Comparison of ENCODE assay signal across 32 cellular contexts in genomic region chr14:86782092-86782580, GRCh38.
"Had no signal": no experiment of that assay in that cellular context is flagged by ENCODE, and none has a peak within 500 bp of the region (broad histone marks: within the 10 kb centered on the region; RNA-seq: fewer than 3 reads in every experiment).

No MANE protein-coding gene starts in this region.

- FAIRE-seq: endometrium, endothelial cell of umbilical vein, frontal cortex had no signal

- H3K9me3 ChIP-seq: ascending aorta, breast epithelium, colonic mucosa, esophagus squamous epithelium had no signal

- H3K4me1 ChIP-seq: ascending aorta, breast epithelium, colonic mucosa, esophagus squamous epithelium had no signal

- H3K27me3 ChIP-seq: ascending aorta, breast epithelium, cardiac muscle cell, colonic mucosa, esophagus squamous epithelium had no signal

- ATAC-seq: activated CD4-positive, alpha-beta T cell treated with anti-CD3 and anti-CD28 coated beads for 36 hours; activated CD8-positive, alpha-beta memory T cell treated with anti-CD3 and anti-CD28 coated beads, Interleukin-2, amount 10 ng/mL, durations not matched to agents 7 days and 5 days; activated CD8-positive, alpha-beta T cell treated with anti-CD3 and anti-CD28 coated beads, Interleukin-2, amount 10 ng/mL, durations not matched to agents 7 days and 5 days; activated naive CD8-positive, alpha-beta T cell treated with anti-CD3 and anti-CD28 coated beads, Interleukin-2, amount 50 U/mL, for 24 hours had no signal

- H3K36me3 Mint-ChIP-seq: activated CD4-positive, alpha-beta memory T cell treated with anti-CD3 and anti-CD28 coated beads for 36 hours; activated CD8-positive, alpha-beta memory T cell treated with anti-CD3 and anti-CD28 coated beads, Interleukin-2, amount 10 ng/mL, durations not matched to agents 7 days and 5 days; activated naive CD4-positive, alpha-beta T cell treated with anti-CD3 and anti-CD28 coated beads, Interleukin-2, amount 50 U/mL, for 24 hours; activated naive CD8-positive, alpha-beta T cell treated with anti-CD3 and anti-CD28 coated beads for 36 hours; brain had no signal

- H3K27ac Mint-ChIP-seq: activated CD4-positive, alpha-beta memory T cell treated with anti-CD3 and anti-CD28 coated beads for 36 hours; activated CD4-positive, alpha-beta T cell treated with anti-CD3 and anti-CD28 coated beads for 36 hours; activated CD4-positive, alpha-beta T cell treated with anti-CD3 and anti-CD28 coated beads, Interleukin-2, amount 10 ng/mL, durations not matched to agents 24 days and 14 days; activated CD8-positive, alpha-beta memory T cell treated with anti-CD3 and anti-CD28 coated beads, Interleukin-2, amount 10 ng/mL, durations not matched to agents 7 days and 5 days; activated CD8-positive, alpha-beta T cell treated with anti-CD3 and anti-CD28 coated beads, Interleukin-2, amount 10 ng/mL, durations not matched to agents 7 days and 5 days; activated naive CD4-positive, alpha-beta T cell treated with anti-CD3 and anti-CD28 coated beads for 36 hours; activated naive CD4-positive, alpha-beta T cell treated with anti-CD3 and anti-CD28 coated beads, Interleukin-2, amount 50 U/mL, for 24 hours; activated naive CD8-positive, alpha-beta T cell treated with anti-CD3 and anti-CD28 coated beads for 36 hours; activated naive CD8-positive, alpha-beta T cell treated with anti-CD3 and anti-CD28 coated beads, Interleukin-2, amount 50 U/mL, for 24 hours; activated T-helper 1 cell treated with anti-CD3 and anti-CD28 coated beads, Interleukin-12 subunit alpha, Interleukin-12 subunit beta, Interleukin-2, Interleukin-4 antibody, amounts not matched to agents 30 ng/mL and 10 ng/mL and 1 ng/mL, durations not matched to agents 14 hours and 24 hours and 36 hours; activated T-helper 2 cell treated with anti-CD3 and anti-CD28 coated beads, Interferon-gamma antibody, Interleukin-2, Interleukin-4, amounts not matched to agents 10 μg/mL and 5 μg/mL and 100 μg/mL, durations not matched to agents 14 hours and 24 hours and 36 hours; brain had no signal

- H3K9me3 Mint-ChIP-seq: brain had no signal

- H3K4me1 Mint-ChIP-seq: activated CD4-positive, alpha-beta T cell treated with anti-CD3 and anti-CD28 coated beads for 36 hours; activated CD4-positive, alpha-beta T cell treated with anti-CD3 and anti-CD28 coated beads, Interleukin-2, amount 10 ng/mL, durations not matched to agents 24 days and 14 days; activated CD8-positive, alpha-beta memory T cell treated with anti-CD3 and anti-CD28 coated beads, Interleukin-2, amount 10 ng/mL, durations not matched to agents 7 days and 5 days; activated naive CD4-positive, alpha-beta T cell treated with anti-CD3 and anti-CD28 coated beads, Interleukin-2, amount 50 U/mL, for 24 hours; activated naive CD8-positive, alpha-beta T cell treated with anti-CD3 and anti-CD28 coated beads for 36 hours; activated naive CD8-positive, alpha-beta T cell treated with anti-CD3 and anti-CD28 coated beads, Interleukin-2, amount 50 U/mL, for 24 hours had no signal

- DNase-seq: activated CD4-positive, alpha-beta memory T cell treated with anti-CD3 and anti-CD28 coated beads for 36 hours; activated CD4-positive, alpha-beta T cell treated with anti-CD3 and anti-CD28 coated beads for 36 hours; activated CD4-positive, alpha-beta T cell treated with anti-CD3 and anti-CD28 coated beads, Interleukin-2, amount 10 ng/mL, durations not matched to agents 24 days and 14 days; activated CD4-positive, CD25-positive, alpha-beta regulatory T cell; activated CD4-positive, CD25-positive, alpha-beta regulatory T cell treated with anti-CD3 and anti-CD28 coated beads, Interleukin-2, amount 50 U/mL, for 72 hours; activated CD8-positive, alpha-beta memory T cell treated with anti-CD3 and anti-CD28 coated beads, Interleukin-2, amount 10 ng/mL, durations not matched to agents 7 days and 5 days; activated CD8-positive, alpha-beta memory T cell treated with anti-CD3 and anti-CD28 coated beads, Interleukin-2, amount 50 U/mL, for 4 hours; activated CD8-positive, alpha-beta T cell treated with anti-CD3 and anti-CD28 coated beads, Interleukin-2, amount 10 ng/mL, durations not matched to agents 7 days and 5 days; activated effector memory CD4-positive, alpha-beta T cell treated with anti-CD3 and anti-CD28 coated beads, Interleukin-2, amount 50 U/mL, for 16 hours; activated naive CD4-positive, alpha-beta T cell treated with anti-CD3 and anti-CD28 coated beads for 36 hours; activated naive CD8-positive, alpha-beta T cell treated with anti-CD3 and anti-CD28 coated beads for 36 hours; activated naive CD8-positive, alpha-beta T cell treated with anti-CD3 and anti-CD28 coated beads, Interleukin-2, amount 50 U/mL, for 24 hours; activated T-cell treated with anti-CD3 and anti-CD28 coated beads, Interleukin-2, amount 50 U/mL, for 1 hour; activated T-cell treated with anti-CD3 and anti-CD28 coated beads, Interleukin-2, amount 50 U/mL, for 48 hours; central memory CD4-positive, alpha-beta T cell; cerebellar nuclear complex; colonic mucosa; effector CD8-positive, alpha-beta T cell; esophagus squamous epithelium; foreskin fibroblast; T-helper 2 cell had no signal

- H3K4me3 ChIP-seq: ascending aorta, breast epithelium, cardiac muscle cell, colonic mucosa, esophagus squamous epithelium had no signal

- H3K27ac ChIP-seq: ascending aorta, breast epithelium, cardiac muscle cell, colonic mucosa, epithelial cell of prostate, esophagus squamous epithelium had no signal

- H3K36me3 ChIP-seq: ascending aorta, breast epithelium, cardiac muscle cell, colonic mucosa, esophagus squamous epithelium had no signal

- H3K27me3 Mint-ChIP-seq: activated CD4-positive, alpha-beta memory T cell treated with anti-CD3 and anti-CD28 coated beads for 36 hours; activated CD4-positive, alpha-beta T cell treated with anti-CD3 and anti-CD28 coated beads for 36 hours; activated CD4-positive, alpha-beta T cell treated with anti-CD3 and anti-CD28 coated beads, Interleukin-2, amount 10 ng/mL, durations not matched to agents 24 days and 14 days; activated CD8-positive, alpha-beta memory T cell treated with anti-CD3 and anti-CD28 coated beads, Interleukin-2, amount 10 ng/mL, durations not matched to agents 7 days and 5 days; activated naive CD4-positive, alpha-beta T cell treated with anti-CD3 and anti-CD28 coated beads, Interleukin-2, amount 50 U/mL, for 24 hours; activated naive CD8-positive, alpha-beta T cell treated with anti-CD3 and anti-CD28 coated beads for 36 hours; activated naive CD8-positive, alpha-beta T cell treated with anti-CD3 and anti-CD28 coated beads, Interleukin-2, amount 50 U/mL, for 24 hours; brain had no signal

- H3K4me3 Mint-ChIP-seq: activated CD4-positive, alpha-beta memory T cell treated with anti-CD3 and anti-CD28 coated beads for 36 hours; activated CD4-positive, alpha-beta T cell treated with anti-CD3 and anti-CD28 coated beads for 36 hours; activated CD4-positive, alpha-beta T cell treated with anti-CD3 and anti-CD28 coated beads, Interleukin-2, amount 10 ng/mL, durations not matched to agents 24 days and 14 days; activated CD8-positive, alpha-beta memory T cell treated with anti-CD3 and anti-CD28 coated beads, Interleukin-2, amount 10 ng/mL, durations not matched to agents 7 days and 5 days; activated CD8-positive, alpha-beta T cell treated with anti-CD3 and anti-CD28 coated beads, Interleukin-2, amount 10 ng/mL, durations not matched to agents 7 days and 5 days; activated naive CD4-positive, alpha-beta T cell treated with anti-CD3 and anti-CD28 coated beads for 36 hours; activated naive CD4-positive, alpha-beta T cell treated with anti-CD3 and anti-CD28 coated beads, Interleukin-2, amount 50 U/mL, for 24 hours; activated naive CD8-positive, alpha-beta T cell treated with anti-CD3 and anti-CD28 coated beads for 36 hours; activated naive CD8-positive, alpha-beta T cell treated with anti-CD3 and anti-CD28 coated beads, Interleukin-2, amount 50 U/mL, for 24 hours; activated T-helper 1 cell treated with anti-CD3 and anti-CD28 coated beads, Interleukin-12 subunit alpha, Interleukin-12 subunit beta, Interleukin-2, Interleukin-4 antibody, amounts not matched to agents 30 ng/mL and 10 ng/mL and 1 ng/mL, durations not matched to agents 14 hours and 24 hours and 36 hours; brain had no signal
